Comparison of ENCODE assay signal across 23 cellular contexts in genomic region chr3:17935217-17935616, GRCh38.
DNase-seq lines count a peak whose midpoint lies in the region; ATAC-seq, FAIRE-seq and TF ChIP-seq lines count a peak whose summit lies in the region.
"Had no signal": no experiment of that assay in that cellular context is flagged by ENCODE, and none has a peak within 500 bp of the region (broad histone marks: within the 10 kb centered on the region; RNA-seq: fewer than 3 reads in every experiment).

No MANE protein-coding gene starts in this region.

- TF ChIP-seq CTCF in K562 (IDR thresholded peaks at IDR 0.05 in 2 of 3, conservative IDR thresholded peaks at IDR 0.05 in 1 of 3; ENCODE audit: insufficient read depth in 2 of 3, low read depth in 1 of 3, low read length in 3 of 3) (no peak), gastroesophageal sphincter (IDR thresholded peaks at IDR 0.05) (no peak), mucosa of descending colon (IDR thresholded peaks at IDR 0.05) (no peak)

- TF ChIP-seq EP300 in K562 (IDR thresholded peaks at IDR 0.05; ENCODE audit: low read length) (no peak), gastroesophageal sphincter (IDR thresholded peaks at IDR 0.05) (no peak)

- in situ Hi-C loops in K562 (cut with MboI): no loop called here

- 3% methylated on average over 4 of the region's 4 CpGs for WGBS in K562 (ENCODE audit: insufficient coverage, low coverage, missing lambda C conversion rate)
- 41 to 52% methylated on average over 4 of the region's 4 CpGs for WGBS in gastroesophageal sphincter (ENCODE audit: low coverage in 1 of 2), 2 donors

- H2AFZ ChIP-seq in K562 (ENCODE audit: low read depth, low read length): no peak overlapping the region

- H3K9me3 Mint-ChIP-seq in activated CD4-positive, alpha-beta T cell treated with anti-CD3 and anti-CD28 coated beads, Interleukin-2, amount 10 ng/mL, durations not matched to agents 24 days and 14 days: no peaks in the 10 kb centered on the region
- no peaks in the 10 kb centered on the region for H3K9me3 Mint-ChIP-seq in activated CD4-positive, alpha-beta T cell treated with anti-CD3 and anti-CD28 coated beads, Interleukin-2, amount 10 ng/mL, durations not matched to agents 7 days and 5 days
- H3K9me3 Mint-ChIP-seq: nephron; T-helper 2 cell treated with Interferon-gamma antibody and Interleukin-4, amounts not matched to agents 5 μg/mL and 100 μg/mL, for 36 hours had no signal

- POLR2A ChIA-PET in activated CD4-positive, alpha-beta T cell treated with anti-CD3 and anti-CD28 coated beads, Interleukin-2, amount 10 ng/mL, durations not matched to agents 7 days and 5 days (lab: Charles Lee): no interaction called here
- POLR2A ChIA-PET in K562 (lab: Yijun Ruan, JAX): no interaction called here

- no peak overlapping the region for H3K27ac ChIP-seq in K562 (ENCODE audit: extremely low read depth, low read depth, low read length)
- H3K27ac ChIP-seq in gastroesophageal sphincter: no peak overlapping the region

- no TSS peak for BruUV-seq in K562 (replicated peaks; lab: Mats Ljungman, UMichigan)

- H3K9me1 ChIP-seq in K562 (ENCODE audit: control insufficient read depth, insufficient read depth, low read length): no peaks in the 10 kb centered on the region

- H3K4me3 ChIP-seq in K562: no peak overlapping the region
- no peak overlapping the region for H3K4me3 ChIP-seq in gastroesophageal sphincter
- H3K4me3 ChIP-seq in mucosa of descending colon: no peak overlapping the region

- H3K36me3 ChIP-seq in K562 (ENCODE audit: control insufficient read depth, insufficient read depth, low read length) (no peaks in the 10 kb centered on the region), gastroesophageal sphincter (no peaks in the 10 kb centered on the region), mucosa of descending colon (ENCODE audit: low read depth) (no peaks in the 10 kb centered on the region)

- H3K4me1 ChIP-seq in K562 (replicated peaks in 1 of 2; ENCODE audit: control insufficient read depth in 2 of 2, insufficient read depth in 2 of 2, low read length in 2 of 2) (no peaks in the 10 kb centered on the region), gastroesophageal sphincter (no peaks in the 10 kb centered on the region), mucosa of descending colon (ENCODE audit: low read depth) (no peaks in the 10 kb centered on the region)

- no peak overlapping the region for H3K4me3 Mint-ChIP-seq in activated CD4-positive, alpha-beta T cell treated with anti-CD3 and anti-CD28 coated beads, Interleukin-2, amount 10 ng/mL, durations not matched to agents 24 days and 14 days
- no peak overlapping the region for H3K4me3 Mint-ChIP-seq in activated CD4-positive, alpha-beta T cell treated with anti-CD3 and anti-CD28 coated beads, Interleukin-2, amount 10 ng/mL, durations not matched to agents 7 days and 5 days
- H3K4me3 Mint-ChIP-seq: activated CD8-positive, alpha-beta memory T cell treated with anti-CD3 and anti-CD28 coated beads, Interleukin-2, amount 10 ng/mL, durations not matched to agents 7 days and 5 days; CD4-positive, alpha-beta memory T cell; endodermal cell; nephron; T-helper 2 cell treated with Interferon-gamma antibody and Interleukin-4, amounts not matched to agents 5 μg/mL and 100 μg/mL, for 36 hours had no signal

- CTCF ChIA-PET in activated CD4-positive, alpha-beta T cell treated with anti-CD3 and anti-CD28 coated beads, Interleukin-2, amount 10 ng/mL, durations not matched to agents 7 days and 5 days (lab: Charles Lee): no interaction called here
- CTCF ChIA-PET in K562 (lab: Yijun Ruan, JAX; ENCODE audit: low intra/inter-chr PET ratio): no interaction called here

- H3K4me2 ChIP-seq in K562 (ENCODE audit: insufficient read depth, low read length): no peak overlapping the region

- no peaks in the 10 kb centered on the region for H3K36me3 Mint-ChIP-seq in activated CD4-positive, alpha-beta T cell treated with anti-CD3 and anti-CD28 coated beads, Interleukin-2, amount 10 ng/mL, durations not matched to agents 24 days and 14 days (ENCODE audit: low read depth)
- H3K36me3 Mint-ChIP-seq in activated CD4-positive, alpha-beta T cell treated with anti-CD3 and anti-CD28 coated beads, Interleukin-2, amount 10 ng/mL, durations not matched to agents 7 days and 5 days (ENCODE audit: low read depth): no peaks in the 10 kb centered on the region
- H3K36me3 Mint-ChIP-seq: activated CD8-positive, alpha-beta memory T cell treated with anti-CD3 and anti-CD28 coated beads, Interleukin-2, amount 10 ng/mL, durations not matched to agents 7 days and 5 days; CD4-positive, alpha-beta memory T cell had no signal

- TF ChIP-seq POLR2A in K562 (conservative IDR thresholded peaks at IDR 0.05): no peak
- no peak for TF ChIP-seq POLR2A in gastroesophageal sphincter (IDR thresholded peaks at IDR 0.05)

- intact Hi-C loops in activated CD4-positive, alpha-beta T cell treated with anti-CD3 and anti-CD28 coated beads, Interleukin-2, amount 10 ng/mL, durations not matched to agents 24 days and 14 days (cut with micrococcal nuclease): no loop called here
- intact Hi-C loops in K562 (cut with micrococcal nuclease): no loop called here
- intact Hi-C loops in mucosa of descending colon (cut with DNase I, micrococcal nuclease): no loop called here

- no peaks in the 10 kb centered on the region for H3K79me2 ChIP-seq in K562 (ENCODE audit: control insufficient read depth, insufficient read depth, low read length)

- no peak for FAIRE-seq in K562 (lab: Jason Lieb, UNC)
- FAIRE-seq: urothelium cell line had no signal

- H3K27me3 Mint-ChIP-seq in activated CD4-positive, alpha-beta T cell treated with anti-CD3 and anti-CD28 coated beads, Interleukin-2, amount 10 ng/mL, durations not matched to agents 24 days and 14 days: peaks cover 8% of the 10 kb centered on the region
- peaks cover 1% of the 10 kb centered on the region for H3K27me3 Mint-ChIP-seq in activated CD4-positive, alpha-beta T cell treated with anti-CD3 and anti-CD28 coated beads, Interleukin-2, amount 10 ng/mL, durations not matched to agents 7 days and 5 days
- H3K27me3 Mint-ChIP-seq: progenitor cell of endocrine pancreas had no signal

- no peak for TF ChIP-seq RAD21 in K562 (CRISPR knock-in tag; conservative IDR thresholded peaks at IDR 0.05 in 1 of 2, IDR thresholded peaks at IDR 0.05 in 1 of 2)

- peak; percentile 11 for DNase-seq in activated CD4-positive, alpha-beta T cell treated with anti-CD3 and anti-CD28 coated beads, Interleukin-2, amount 10 ng/mL, durations not matched to agents 24 days and 14 days
- DNase-seq in activated CD4-positive, alpha-beta T cell treated with anti-CD3 and anti-CD28 coated beads, Interleukin-2, amount 10 ng/mL, durations not matched to agents 7 days and 5 days: no peak
- peak; percentile 15 for DNase-seq in NCI-H2171 (lab: John Stamatoyannopoulos, UW)
- no peak for DNase-seq in K562 (ENCODE audit: extremely low read depth in 1 of 4, low spot score in 3 of 4)
- DNase-seq in renal cortical epithelial cell (ENCODE audit: low read depth): peak; percentile 16
- no peak for DNase-seq in NCI-H446 treated with DMSO at 0.1 percent for 48 hours (lab: John Stamatoyannopoulos, UW)
- no peak for DNase-seq in mucosa of descending colon
- DNase-seq: activated CD4-positive, CD25-positive, alpha-beta regulatory T cell treated with anti-CD3 and anti-CD28 coated beads, Interleukin-2, amount 50 U/mL, for 72 hours; activated CD8-positive, alpha-beta memory T cell treated with anti-CD3 and anti-CD28 coated beads, Interleukin-2, amount 10 ng/mL, durations not matched to agents 7 days and 5 days; activated effector memory CD4-positive, alpha-beta T cell treated with Interleukin-2 at 50 U/mL for 16 hours; amniotic stem cell; CD4-positive, alpha-beta memory T cell; endodermal cell; GOT3; mesendoderm; NCI-H2029 treated with DMSO at 0.1 percent for 48 hours; SHP77 treated with DMSO at 0.1 percent for 48 hours; stimulated activated CD4-positive, alpha-beta T cell treated with anti-CD3 and anti-CD28 coated beads, Interleukin-4, amount 100 ng/mL, for 1 hour had no signal

- H3K9me3 ChIP-seq in K562 (replicated peaks; ENCODE audit: control insufficient read depth, insufficient read depth, low read depth, low read length): no peaks in the 10 kb centered on the region
- H3K9me3 ChIP-seq in gastroesophageal sphincter: no peaks in the 10 kb centered on the region
- no peaks in the 10 kb centered on the region for H3K9me3 ChIP-seq in mucosa of descending colon

- H3K27ac Mint-ChIP-seq in activated CD4-positive, alpha-beta T cell treated with anti-CD3 and anti-CD28 coated beads, Interleukin-2, amount 10 ng/mL, durations not matched to agents 24 days and 14 days: no peak overlapping the region
- no peak overlapping the region for H3K27ac Mint-ChIP-seq in activated CD4-positive, alpha-beta T cell treated with anti-CD3 and anti-CD28 coated beads, Interleukin-2, amount 10 ng/mL, durations not matched to agents 7 days and 5 days
- H3K27ac Mint-ChIP-seq: activated CD8-positive, alpha-beta memory T cell treated with anti-CD3 and anti-CD28 coated beads, Interleukin-2, amount 10 ng/mL, durations not matched to agents 7 days and 5 days; CD4-positive, alpha-beta memory T cell; endodermal cell; nephron; progenitor cell of endocrine pancreas; T-helper 2 cell treated with Interferon-gamma antibody and Interleukin-4, amounts not matched to agents 5 μg/mL and 100 μg/mL, for 36 hours had no signal

- H3K4me1 Mint-ChIP-seq in activated CD4-positive, alpha-beta T cell treated with anti-CD3 and anti-CD28 coated beads, Interleukin-2, amount 10 ng/mL, durations not matched to agents 24 days and 14 days: no peaks in the 10 kb centered on the region
- H3K4me1 Mint-ChIP-seq in activated CD4-positive, alpha-beta T cell treated with anti-CD3 and anti-CD28 coated beads, Interleukin-2, amount 10 ng/mL, durations not matched to agents 7 days and 5 days: no peaks in the 10 kb centered on the region
- H3K4me1 Mint-ChIP-seq: activated CD8-positive, alpha-beta memory T cell treated with anti-CD3 and anti-CD28 coated beads, Interleukin-2, amount 10 ng/mL, durations not matched to agents 7 days and 5 days; CD4-positive, alpha-beta memory T cell had no signal

- peaks cover 3 to 9% of the 10 kb centered on the region in 2 experiments; a peak in 3 of 5 replicates for H3K27me3 ChIP-seq in K562 (ENCODE audit: control insufficient read depth in 2 of 2, insufficient read depth in 2 of 2, low read length in 2 of 2)
- H3K27me3 ChIP-seq in gastroesophageal sphincter: no peaks in the 10 kb centered on the region

- ATAC-seq in K562: no peak
- ATAC-seq in gastroesophageal sphincter: no peak
- ATAC-seq in mucosa of descending colon: no peak
- ATAC-seq: activated CD8-positive, alpha-beta memory T cell treated with anti-CD3 and anti-CD28 coated beads, Interleukin-2, amount 10 ng/mL, durations not matched to agents 7 days and 5 days had no signal

- H4K20me1 ChIP-seq in K562 (replicated peaks; ENCODE audit: control insufficient read depth, insufficient read depth, low read length): peaks cover 3% of the 10 kb centered on the region; the same call in 1 of the 2 replicates

- H3K9ac ChIP-seq in K562 (ENCODE audit: insufficient read depth in 1 of 2, low read depth in 2 of 2, low read length in 2 of 2): no peak overlapping the region

TF ChIP-seq in K562, 482 proteins besides CTCF, POLR2A, EP300 and RAD21:
- TF ChIP-seq GTF2F1 (IDR thresholded peaks at IDR 0.05; ENCODE audit: low read depth, low read length): no peak
- peak; percentile 10 for TF ChIP-seq CBX8 (IDR thresholded peaks at IDR 0.05; ENCODE audit: borderline replicate concordance, extremely low read depth, low read depth, low read length, poor library complexity, severe bottlenecking)

Comparison
In these comparisons a context has a peak if more than half of its experiments do, and no peak if none do; other contexts are left out.
1. DNase-seq: peak in activated CD4-positive, alpha-beta T cell treated with anti-CD3 and anti-CD28 coated beads, Interleukin-2, amount 10 ng/mL, durations not matched to agents 24 days and 14 days (single experiment), NCI-H2171 (single experiment) and renal cortical epithelial cell (single experiment); none in activated CD4-positive, alpha-beta T cell treated with anti-CD3 and anti-CD28 coated beads, Interleukin-2, amount 10 ng/mL, durations not matched to agents 7 days and 5 days (single experiment), K562 (0 of 4), NCI-H446 treated with DMSO at 0.1 percent for 48 hours (single experiment) and mucosa of descending colon (0 of 3).